Comparison of ENCODE assay signal across 21 cellular contexts in genomic region chr20:45828589-45828988, GRCh38. TPM values are rescaled to one million over a fixed set of nuclear protein-coding genes. Genes with fewer than 3 reads are reported as not detected.
A peak's percentile ranks its signal among the peaks of the same experiment; 100 is the strongest.
DNase-seq lines count a peak whose midpoint lies in the region; ATAC-seq, FAIRE-seq and TF ChIP-seq lines count a peak whose summit lies in the region.
"Had no signal": no experiment of that assay in that cellular context is flagged by ENCODE, and none has a peak within 500 bp of the region (broad histone marks: within the 10 kb centered on the region; RNA-seq: fewer than 3 reads in every experiment).

No MANE protein-coding gene starts in this region.

- POLR2A ChIA-PET in HepG2 (lab: Yijun Ruan, JAX), result interaction anchor here (0.8 to 1.5 kb wide), 7 partner anchors 13 to 141 kb away, joined by 3 to 9 read pairs (median 3); partner anchors contain the start of genes CTSA, DNTTIP1, NEURL2 and WFDC3

- H3K4me2 ChIP-seq in HepG2 (ENCODE audit: low read depth, low read length), result no peak overlapping the region

- no peak for TF ChIP-seq RAD21 in HepG2 (CRISPR knock-in tag; IDR thresholded peaks at IDR 0.05)

- TF ChIP-seq POLR2A in HepG2 (IDR thresholded peaks at IDR 0.05; ENCODE audit: insufficient read depth in 1 of 2, low read depth in 2 of 2, low read length in 2 of 2) (no peak), right lobe of liver (IDR thresholded peaks at IDR 0.05) (no peak), gastrocnemius medialis (IDR thresholded peaks at IDR 0.05) (peak in 1 of 2 donors; percentile 60)

- intact Hi-C loops in HepG2 (cut with micrococcal nuclease; ENCODE audit: unreplicated experiment) (no loop called here), right lobe of liver (cut with DNase I) (loop anchor here in 1 of 2 donors (10.0 kb wide), 1 partner anchor 136 kb away; no protein-coding TSS in a partner anchor), gastrocnemius medialis (cut with DNase I; ENCODE audit: low total_unique reads) (no loop called here)

- in situ Hi-C loops in HepG2 (cut with HindIII; ENCODE audit: extremely low pct_ligation_motif_present, low pct_unique_long_range_greater_than_20kb), result loop anchor here (5.0 kb wide), 1 partner anchor 119 kb away; no protein-coding TSS in a partner anchor
- in situ Hi-C loops in gastrocnemius medialis (cut with MboI; ENCODE audit: low sequenced_read_pairs in 4 of 4), result loop anchor here in 1 of 4 donors (10.0 kb wide), 1 partner anchor 116 kb away; no protein-coding TSS in a partner anchor

- CTCF ChIA-PET in HepG2 (lab: Yijun Ruan, JAX; ENCODE audit: low intra/inter-chr PET ratio, low total read pairs), result no interaction called here

- no peaks in the 10 kb centered on the region for H4K20me1 ChIP-seq in HepG2 (ENCODE audit: insufficient read depth, low read length)

- DNase-seq in HepG2 (ENCODE audit: low spot score), result no peak
- no peak for DNase-seq in right lobe of liver
- DNase-seq in fibroblast of the aortic adventitia (ENCODE audit: low read depth), result peak; percentile 29
- DNase-seq in gastrocnemius medialis, result peak; percentile 74 to 94
- no peak for DNase-seq in NCI-H748 (lab: John Stamatoyannopoulos, UW; ENCODE audit: unreplicated experiment)
- no peak for DNase-seq in frontal cortex (ENCODE audit: low spot score in 2 of 2)
- DNase-seq in RCC 7860 (ENCODE audit: low spot score), result no peak
- DNase-seq: activated CD4-positive, alpha-beta memory T cell treated with anti-CD3 and anti-CD28 coated beads, Interleukin-2, amount 10 ng/mL, durations not matched to agents 7 days and 5 days; activated naive CD8-positive, alpha-beta T cell treated with anti-CD3 and anti-CD28 coated beads, Interleukin-2, amount 50 U/mL, for 24 hours; CD8-positive, alpha-beta T cell; effector memory CD8-positive, alpha-beta T cell; foreskin keratinocyte; left colon; NCI-H1436 treated with DMSO at 0.1 percent for 48 hours; NCI-H2171 treated with DMSO at 0.1 percent for 48 hours; stimulated activated naive CD4-positive, alpha-beta T cell; WERI-Rb-1 had no signal

- H3K27ac ChIP-seq in HepG2 (ENCODE audit: extremely low read length, insufficient read depth, low read length), result no peak overlapping the region
- H3K27ac ChIP-seq in right lobe of liver, result no peak overlapping the region
- H3K27ac ChIP-seq in gastrocnemius medialis, result peak overlapping the region; percentile 95 to 97 (median 96)
- H3K27ac ChIP-seq: foreskin keratinocyte, WERI-Rb-1 had no signal

- no peak for TF ChIP-seq CTCF in HepG2 (CRISPR knock-in tag; IDR thresholded peaks at IDR 0.05)
- no peak for TF ChIP-seq CTCF in right lobe of liver (IDR thresholded peaks at IDR 0.05)
- no peak for TF ChIP-seq CTCF in fibroblast of the aortic adventitia (IDR thresholded peaks at IDR 0.05; ENCODE audit: insufficient read depth, low read length)
- no peak for TF ChIP-seq CTCF in gastrocnemius medialis (IDR thresholded peaks at IDR 0.05 in 4 of 5, conservative IDR thresholded peaks at IDR 0.05 in 1 of 5)

- no peaks in the 10 kb centered on the region for H3K27me3 ChIP-seq in HepG2 (ENCODE audit: control insufficient read depth in 1 of 2, insufficient read depth in 2 of 2, low read length in 2 of 2)
- H3K27me3 ChIP-seq in right lobe of liver, result peaks cover 0 to under 1% of the 10 kb centered on the region in 2 donors
- H3K27me3 ChIP-seq in gastrocnemius medialis, result no peaks in the 10 kb centered on the region

- H3K79me2 ChIP-seq in HepG2 (ENCODE audit: insufficient read depth, low read length), result no peaks in the 10 kb centered on the region

- FAIRE-seq in HepG2 (lab: Jason Lieb, UNC) (no peak), frontal cortex (lab: Jason Lieb, UNC) (no peak), RCC 7860 (lab: Jason Lieb, UNC) (no peak)

- 5% methylated on average over 2 of the region's 2 CpGs for WGBS in HepG2 (ENCODE audit: low lambda C conversion rate)
- 75% methylated on average over 2 of the region's 2 CpGs for WGBS in right lobe of liver (ENCODE audit: insufficient coverage, low coverage, low lambda C conversion rate, missing lambda C conversion rate)

- no peak for ATAC-seq in HepG2
- ATAC-seq in right lobe of liver, result no peak
- peak; percentile 30 to 53 for ATAC-seq in gastrocnemius medialis
- ATAC-seq in GM21515 (IDR thresholded peaks at IDR 0.05; ENCODE audit: unreplicated experiment), result no peak
- ATAC-seq: activated naive CD8-positive, alpha-beta T cell treated with anti-CD3 and anti-CD28 coated beads, Interleukin-2, amount 50 U/mL, for 24 hours; CD8-positive, alpha-beta T cell; effector memory CD8-positive, alpha-beta T cell; foreskin keratinocyte; left colon had no signal

- H3K4me1 ChIP-seq in HepG2 (ENCODE audit: insufficient read depth, low read length) (peaks cover 86% of the 10 kb centered on the region), right lobe of liver (peaks cover 0 to 7% (median 0%) of the 10 kb centered on the region in 4 donors), gastrocnemius medialis (peaks cover 56 to 64% of the 10 kb centered on the region in 2 donors)
- H3K4me1 ChIP-seq: foreskin keratinocyte had no signal

- BruUV-seq in HepG2 (replicated peaks; lab: Mats Ljungman, UMichigan), result no TSS peak

- H3K9me3 ChIP-seq in HepG2 (ENCODE audit: low read length) (no peaks in the 10 kb centered on the region), right lobe of liver (no peaks in the 10 kb centered on the region), gastrocnemius medialis (no peaks in the 10 kb centered on the region)

- H3K36me3 ChIP-seq in HepG2 (replicated peaks in 1 of 2; ENCODE audit: control insufficient read depth in 1 of 2, insufficient read depth in 2 of 2, low read length in 2 of 2) (no peaks in the 10 kb centered on the region), right lobe of liver (no peaks in the 10 kb centered on the region), gastrocnemius medialis (peaks cover 0 to 5% of the 10 kb centered on the region in 2 donors)
- H3K36me3 ChIP-seq: WERI-Rb-1 had no signal

- H3K4me3 ChIP-seq in HepG2 (replicated peaks in 1 of 3; ENCODE audit: insufficient read depth in 1 of 3, low read depth in 2 of 3, low read length in 3 of 3), result no peak overlapping the region
- no peak overlapping the region for H3K4me3 ChIP-seq in right lobe of liver
- no peak overlapping the region for H3K4me3 ChIP-seq in fibroblast of the aortic adventitia (ENCODE audit: low read depth, low read length)
- H3K4me3 ChIP-seq in gastrocnemius medialis, result peak overlapping the region in 2 of 4 donors; percentile 15 to 63

- TF ChIP-seq EP300 in HepG2 (IDR thresholded peaks at IDR 0.05; ENCODE audit: low read depth in 2 of 2, low read length in 2 of 2) (no peak), HepG2 (CRISPR knock-in tag; IDR thresholded peaks at IDR 0.05; ENCODE audit: borderline replicate concordance) (no peak)

- H2AFZ ChIP-seq in HepG2 (ENCODE audit: low read length), result no peak overlapping the region

- H3K9ac ChIP-seq in HepG2 (ENCODE audit: insufficient read depth, low read depth, low read length), result no peak overlapping the region

RNA-seq across cellular contexts. Expression of gene TNNC2, which starts 1.5 kb away (rescaled TPM):
- total RNA-seq in HepG2 (2016; rRNA removed; fragmentation: Illumina TruSeq; extraction: Trizol) (4.7 and 7.1 TPM in 2 replicates), right lobe of liver (1 to 10 TPM in 1 of 6 experiments, under 1 TPM in 2, not detected in 3; 0.37 to 3.5 (median 0.86) TPM), fibroblast of the aortic adventitia (ENCODE audit: low replicate concordance) (0.45 and 1.8 TPM in 2 replicates), gastrocnemius medialis (1,000 to 10,000 TPM; 2,919 to 3,968 (median 3,006) TPM), frontal cortex (not detected)
- total RNA-seq in HepG2 (2016; cell fraction: cytosol; rRNA removed; fragmentation: Illumina TruSeq; extraction: Trizol; ENCODE audit: low read depth), result 1.9 TPM in 2 replicates
- total RNA-seq in HepG2 (2016; cell fraction: insoluble cytoplasmic fraction; rRNA removed; fragmentation: Illumina TruSeq; extraction: Trizol), result 3.9 and 7.3 TPM in 2 replicates
- total RNA-seq in HepG2 (2016; cell fraction: membrane; rRNA removed; fragmentation: Illumina TruSeq; extraction: Trizol), result 1.4 and 2.9 TPM in 2 replicates
- 0.78 and 1.0 TPM in 2 replicates for total RNA-seq in HepG2 (2016; cell fraction: nucleus; rRNA removed; fragmentation: Illumina TruSeq; extraction: Trizol)
- polyA plus RNA-seq in HepG2 (2011; rRNA removed), result 1.8 and 2.5 TPM in 2 replicates
- polyA plus RNA-seq in HepG2 (2011; cell fraction: cytosol; rRNA removed), result 4.6 and 5.7 TPM in 2 replicates
- polyA plus RNA-seq in HepG2 (2011; cell fraction: nucleus; rRNA removed), result 1.7 and 1.9 TPM in 2 replicates
- 2.2 and 3.6 TPM in 2 replicates for polyA plus RNA-seq in HepG2 (2012)
- polyA plus RNA-seq in HepG2 (2016; cell fraction: cytosol; fragmentation: Illumina TruSeq; extraction: Trizol; ENCODE audit: low read depth), result 1.7 and 2.4 TPM in 2 replicates
- polyA plus RNA-seq in HepG2 (2016; cell fraction: insoluble cytoplasmic fraction; fragmentation: Illumina TruSeq; extraction: Trizol; ENCODE audit: low read depth), result 8.8 and 10.1 TPM in 2 replicates
- polyA plus RNA-seq in HepG2 (2016; cell fraction: membrane; fragmentation: Illumina TruSeq; extraction: Trizol; ENCODE audit: low read depth), result 1.5 and 1.8 TPM in 2 replicates
- polyA plus RNA-seq in HepG2 (2016; cell fraction: nucleus; fragmentation: Illumina TruSeq; extraction: Trizol; ENCODE audit: insufficient read depth, low read depth), result 3.3 and 3.6 TPM in 2 replicates
- 1.7 and 2.9 TPM in 2 replicates for polyA minus RNA-seq in HepG2 (2011; rRNA and poly(A)+ RNA removed; ENCODE audit: low replicate concordance)
- polyA minus RNA-seq in HepG2 (2011; cell fraction: cytosol; rRNA and poly(A)+ RNA removed), result 1.3 TPM in 1 of 2 replicates, not detected in the other
- polyA minus RNA-seq in HepG2 (2011; cell fraction: nucleus; rRNA and poly(A)+ RNA removed), result 1.3 and 1.7 TPM in 2 replicates
- total RNA-seq: activated CD4-positive, alpha-beta memory T cell treated with anti-CD3 and anti-CD28 coated beads, Interleukin-2, amount 10 ng/mL, durations not matched to agents 7 days and 5 days; foreskin keratinocyte; HT1080; progenitor cell of endocrine pancreas; T-helper 1 cell treated with Interleukin-12 subunit alpha and Interleukin-12 subunit beta and Interleukin-4 antibody, amounts not matched to agents 30 ng/mL and 1 ng/mL, for 36 hours had no signal

RNA-seq across cellular contexts. Expression of gene SNX21, which starts 5.0 kb away (rescaled TPM):
- total RNA-seq in HepG2 (2016; rRNA removed; fragmentation: Illumina TruSeq; extraction: Trizol) (9.3 and 12.8 TPM in 2 replicates), right lobe of liver (10 to 100 TPM in 2 of 6 experiments, 1 to 10 TPM in 4; 3.4 to 21.8 (median 6.8) TPM), fibroblast of the aortic adventitia (ENCODE audit: low replicate concordance) (88.8 and 90.7 TPM in 2 replicates), gastrocnemius medialis (100 to 1,000 TPM in 2 of 4 donors, 10 to 100 TPM in 2; 35.8 to 114 (median 79.0) TPM), frontal cortex (15.5 TPM)
- 3.2 and 4.1 TPM in 2 replicates for total RNA-seq in HepG2 (2016; cell fraction: cytosol; rRNA removed; fragmentation: Illumina TruSeq; extraction: Trizol; ENCODE audit: low read depth)
- total RNA-seq in HepG2 (2016; cell fraction: insoluble cytoplasmic fraction; rRNA removed; fragmentation: Illumina TruSeq; extraction: Trizol), result 8.3 and 13.1 TPM in 2 replicates
- 8.2 and 11.5 TPM in 2 replicates for total RNA-seq in HepG2 (2016; cell fraction: membrane; rRNA removed; fragmentation: Illumina TruSeq; extraction: Trizol)
- 8.8 and 9.6 TPM in 2 replicates for total RNA-seq in HepG2 (2016; cell fraction: nucleus; rRNA removed; fragmentation: Illumina TruSeq; extraction: Trizol)
- 7.7 and 9.3 TPM in 2 replicates for polyA plus RNA-seq in HepG2 (2011; rRNA removed)
- 5.3 and 8.0 TPM in 2 replicates for polyA plus RNA-seq in HepG2 (2011; cell fraction: cytosol; rRNA removed)
- 19.8 and 23.5 TPM in 2 replicates for polyA plus RNA-seq in HepG2 (2011; cell fraction: nucleus; rRNA removed)
- polyA plus RNA-seq in HepG2 (2012), result 2.8 and 3.5 TPM in 2 replicates
- polyA plus RNA-seq in HepG2 (2016; cell fraction: cytosol; fragmentation: Illumina TruSeq; extraction: Trizol; ENCODE audit: low read depth), result 3.6 and 3.9 TPM in 2 replicates
- 9.9 and 11.5 TPM in 2 replicates for polyA plus RNA-seq in HepG2 (2016; cell fraction: insoluble cytoplasmic fraction; fragmentation: Illumina TruSeq; extraction: Trizol; ENCODE audit: low read depth)
- 7.4 and 8.6 TPM in 2 replicates for polyA plus RNA-seq in HepG2 (2016; cell fraction: membrane; fragmentation: Illumina TruSeq; extraction: Trizol; ENCODE audit: low read depth)
- 12.4 and 16.9 TPM in 2 replicates for polyA plus RNA-seq in HepG2 (2016; cell fraction: nucleus; fragmentation: Illumina TruSeq; extraction: Trizol; ENCODE audit: insufficient read depth, low read depth)
- 4.7 and 14.9 TPM in 2 replicates for polyA minus RNA-seq in HepG2 (2011; rRNA and poly(A)+ RNA removed; ENCODE audit: low replicate concordance)
- polyA minus RNA-seq in HepG2 (2011; cell fraction: cytosol; rRNA and poly(A)+ RNA removed), result 5.2 and 5.3 TPM in 2 replicates
- 13.4 and 17.7 TPM in 2 replicates for polyA minus RNA-seq in HepG2 (2011; cell fraction: nucleus; rRNA and poly(A)+ RNA removed)

RNA-seq across cellular contexts. Expression of gene UBE2C, which starts 16.1 kb away (rescaled TPM):
- 123 and 139 TPM in 2 replicates for total RNA-seq in HepG2 (2016; rRNA removed; fragmentation: Illumina TruSeq; extraction: Trizol)
- total RNA-seq in HepG2 (2016; cell fraction: cytosol; rRNA removed; fragmentation: Illumina TruSeq; extraction: Trizol; ENCODE audit: low read depth), result 108 and 125 TPM in 2 replicates
- 118 and 139 TPM in 2 replicates for total RNA-seq in HepG2 (2016; cell fraction: insoluble cytoplasmic fraction; rRNA removed; fragmentation: Illumina TruSeq; extraction: Trizol)
- total RNA-seq in HepG2 (2016; cell fraction: membrane; rRNA removed; fragmentation: Illumina TruSeq; extraction: Trizol), result 79.5 and 81.6 TPM in 2 replicates
- 34.2 and 41.5 TPM in 2 replicates for total RNA-seq in HepG2 (2016; cell fraction: nucleus; rRNA removed; fragmentation: Illumina TruSeq; extraction: Trizol)
- 58.6 and 100 TPM in 2 replicates for polyA plus RNA-seq in HepG2 (2011; rRNA removed)
- polyA plus RNA-seq in HepG2 (2011; cell fraction: cytosol; rRNA removed), result 63.8 and 96.2 TPM in 2 replicates
- polyA plus RNA-seq in HepG2 (2011; cell fraction: nucleus; rRNA removed), result 29.8 and 37.6 TPM in 2 replicates
- polyA plus RNA-seq in HepG2 (2012), result 47.4 and 65.0 TPM in 2 replicates
- 79.9 and 83.0 TPM in 2 replicates for polyA plus RNA-seq in HepG2 (2016; cell fraction: cytosol; fragmentation: Illumina TruSeq; extraction: Trizol; ENCODE audit: low read depth)
- polyA plus RNA-seq in HepG2 (2016; cell fraction: insoluble cytoplasmic fraction; fragmentation: Illumina TruSeq; extraction: Trizol; ENCODE audit: low read depth), result 212 and 226 TPM in 2 replicates
- 72.2 and 74.7 TPM in 2 replicates for polyA plus RNA-seq in HepG2 (2016; cell fraction: membrane; fragmentation: Illumina TruSeq; extraction: Trizol; ENCODE audit: low read depth)
- 105 and 106 TPM in 2 replicates for polyA plus RNA-seq in HepG2 (2016; cell fraction: nucleus; fragmentation: Illumina TruSeq; extraction: Trizol; ENCODE audit: insufficient read depth, low read depth)
- polyA minus RNA-seq in HepG2 (2011; rRNA and poly(A)+ RNA removed; ENCODE audit: low replicate concordance), result 49.8 and 263 TPM in 2 replicates
- 28.6 and 38.5 TPM in 2 replicates for polyA minus RNA-seq in HepG2 (2011; cell fraction: cytosol; rRNA and poly(A)+ RNA removed)
- polyA minus RNA-seq in HepG2 (2011; cell fraction: nucleus; rRNA and poly(A)+ RNA removed), result 13.6 and 17.3 TPM in 2 replicates
- total RNA-seq in right lobe of liver, result 1 to 10 TPM in 4 of 6 experiments, under 1 TPM in 1, not detected in 1; 0.66 to 5.8 (median 3.7) TPM
- 0.49 and 53.3 TPM in 2 replicates for total RNA-seq in fibroblast of the aortic adventitia (ENCODE audit: low replicate concordance)
- total RNA-seq in gastrocnemius medialis, result under 1 TPM in 1 of 4 donors, not detected in 3; 0.84 TPM
- 3.7 TPM for total RNA-seq in frontal cortex

RNA-seq across cellular contexts. Expression of gene ACOT8, which starts 28.6 kb away (rescaled TPM):
- total RNA-seq in HepG2 (2016; rRNA removed; fragmentation: Illumina TruSeq; extraction: Trizol) (31.4 and 39.1 TPM in 2 replicates), right lobe of liver (10 to 100 TPM; 13.9 to 32.1 (median 19.4) TPM), fibroblast of the aortic adventitia (ENCODE audit: low replicate concordance) (17.7 and 25.8 TPM in 2 replicates), gastrocnemius medialis (10 to 100 TPM; 32.3 to 66.2 (median 41.4) TPM), frontal cortex (32.6 TPM)
- total RNA-seq in HepG2 (2016; cell fraction: cytosol; rRNA removed; fragmentation: Illumina TruSeq; extraction: Trizol; ENCODE audit: low read depth), result 13.6 and 16.0 TPM in 2 replicates
- 30.3 and 38.0 TPM in 2 replicates for total RNA-seq in HepG2 (2016; cell fraction: insoluble cytoplasmic fraction; rRNA removed; fragmentation: Illumina TruSeq; extraction: Trizol)
- total RNA-seq in HepG2 (2016; cell fraction: membrane; rRNA removed; fragmentation: Illumina TruSeq; extraction: Trizol), result 19.0 and 20.4 TPM in 2 replicates
- 17.7 and 20.1 TPM in 2 replicates for total RNA-seq in HepG2 (2016; cell fraction: nucleus; rRNA removed; fragmentation: Illumina TruSeq; extraction: Trizol)
- polyA plus RNA-seq in HepG2 (2011; rRNA removed), result 45.5 and 54.4 TPM in 2 replicates
- 50.4 and 73.4 TPM in 2 replicates for polyA plus RNA-seq in HepG2 (2011; cell fraction: cytosol; rRNA removed)
- 70.1 and 71.8 TPM in 2 replicates for polyA plus RNA-seq in HepG2 (2011; cell fraction: nucleus; rRNA removed)
- polyA plus RNA-seq in HepG2 (2012), result 16.3 and 20.3 TPM in 2 replicates
- polyA plus RNA-seq in HepG2 (2016; cell fraction: cytosol; fragmentation: Illumina TruSeq; extraction: Trizol; ENCODE audit: low read depth), result 11.4 and 13.6 TPM in 2 replicates
- polyA plus RNA-seq in HepG2 (2016; cell fraction: insoluble cytoplasmic fraction; fragmentation: Illumina TruSeq; extraction: Trizol; ENCODE audit: low read depth), result 33.1 and 35.2 TPM in 2 replicates
- polyA plus RNA-seq in HepG2 (2016; cell fraction: membrane; fragmentation: Illumina TruSeq; extraction: Trizol; ENCODE audit: low read depth), result 13.3 and 16.5 TPM in 2 replicates
- polyA plus RNA-seq in HepG2 (2016; cell fraction: nucleus; fragmentation: Illumina TruSeq; extraction: Trizol; ENCODE audit: insufficient read depth, low read depth), result 27.1 and 29.1 TPM in 2 replicates
- 60.4 and 71.0 TPM in 2 replicates for polyA minus RNA-seq in HepG2 (2011; rRNA and poly(A)+ RNA removed; ENCODE audit: low replicate concordance)
- polyA minus RNA-seq in HepG2 (2011; cell fraction: cytosol; rRNA and poly(A)+ RNA removed), result 13.3 and 13.7 TPM in 2 replicates
- polyA minus RNA-seq in HepG2 (2011; cell fraction: nucleus; rRNA and poly(A)+ RNA removed), result 30.1 and 36.4 TPM in 2 replicates

RNA-seq across cellular contexts. Expression of gene ZSWIM3, which starts 28.8 kb away (rescaled TPM):
- total RNA-seq in HepG2 (2016; rRNA removed; fragmentation: Illumina TruSeq; extraction: Trizol), result 5.8 and 7.3 TPM in 2 replicates
- 0.81 and 1.2 TPM in 2 replicates for total RNA-seq in HepG2 (2016; cell fraction: cytosol; rRNA removed; fragmentation: Illumina TruSeq; extraction: Trizol; ENCODE audit: low read depth)
- total RNA-seq in HepG2 (2016; cell fraction: insoluble cytoplasmic fraction; rRNA removed; fragmentation: Illumina TruSeq; extraction: Trizol), result 5.4 and 6.5 TPM in 2 replicates
- 2.4 and 2.6 TPM in 2 replicates for total RNA-seq in HepG2 (2016; cell fraction: membrane; rRNA removed; fragmentation: Illumina TruSeq; extraction: Trizol)
- 3.2 and 3.8 TPM in 2 replicates for total RNA-seq in HepG2 (2016; cell fraction: nucleus; rRNA removed; fragmentation: Illumina TruSeq; extraction: Trizol)
- 5.2 and 7.1 TPM in 2 replicates for polyA plus RNA-seq in HepG2 (2011; rRNA removed)
- polyA plus RNA-seq in HepG2 (2011; cell fraction: cytosol; rRNA removed), result 5.2 and 6.1 TPM in 2 replicates
- polyA plus RNA-seq in HepG2 (2011; cell fraction: nucleus; rRNA removed), result 3.7 and 5.1 TPM in 2 replicates
- 3.8 and 4.3 TPM in 2 replicates for polyA plus RNA-seq in HepG2 (2012)
- polyA plus RNA-seq in HepG2 (2016; cell fraction: cytosol; fragmentation: Illumina TruSeq; extraction: Trizol; ENCODE audit: low read depth), result 0.27 and 0.34 TPM in 2 replicates
- polyA plus RNA-seq in HepG2 (2016; cell fraction: insoluble cytoplasmic fraction; fragmentation: Illumina TruSeq; extraction: Trizol; ENCODE audit: low read depth), result 3.5 and 4.2 TPM in 2 replicates
- 0.60 and 1.0 TPM in 2 replicates for polyA plus RNA-seq in HepG2 (2016; cell fraction: membrane; fragmentation: Illumina TruSeq; extraction: Trizol; ENCODE audit: low read depth)
- polyA plus RNA-seq in HepG2 (2016; cell fraction: nucleus; fragmentation: Illumina TruSeq; extraction: Trizol; ENCODE audit: insufficient read depth, low read depth), result 4.9 and 5.3 TPM in 2 replicates
- 18.3 and 18.9 TPM in 2 replicates for polyA minus RNA-seq in HepG2 (2011; rRNA and poly(A)+ RNA removed; ENCODE audit: low replicate concordance)
- 6.0 and 8.8 TPM in 2 replicates for polyA minus RNA-seq in HepG2 (2011; cell fraction: cytosol; rRNA and poly(A)+ RNA removed)
- 3.6 and 5.2 TPM in 2 replicates for polyA minus RNA-seq in HepG2 (2011; cell fraction: nucleus; rRNA and poly(A)+ RNA removed)
- total RNA-seq in right lobe of liver, result 1 to 10 TPM; 1.7 to 2.7 (median 1.9) TPM
- 1.9 and 4.3 TPM in 2 replicates for total RNA-seq in fibroblast of the aortic adventitia (ENCODE audit: low replicate concordance)
- total RNA-seq in gastrocnemius medialis, result 1 to 10 TPM; 1.3 to 3.3 (median 2.1) TPM
- total RNA-seq in frontal cortex, result 13.9 TPM

Comparison
In these comparisons a context has a peak if more than half of its experiments do, and no peak if none do; other contexts are left out.
1. ATAC-seq: peak in gastrocnemius medialis (2 of 2); none in HepG2 (single experiment), right lobe of liver (0 of 4) and GM21515 (single experiment).
2. DNase-seq: peak in fibroblast of the aortic adventitia (single experiment) and gastrocnemius medialis (2 of 2); none in HepG2 (single experiment), right lobe of liver (0 of 3), NCI-H748 (single experiment), frontal cortex (0 of 2) and RCC 7860 (single experiment).
3. H3K27ac ChIP-seq: peak in gastrocnemius medialis (4 of 4); none in HepG2 (single experiment) and right lobe of liver (0 of 3).
4. RNA of gene TNNC2, which starts 1.5 kb away (total RNA-seq): 2,919 to 3,968 TPM in gastrocnemius medialis; 0.78 to 7.3 TPM in HepG2, 0.45 to 1.8 TPM in fibroblast of the aortic adventitia, 0.37 to 3.5 TPM in right lobe of liver and not detected in frontal cortex (single experiment); every median in the first group is over 100 times any median in the second.